Comparison of ENCODE assay signal across 8 cellular contexts in genomic region chr11:77047007-77047927, GRCh38. TPM values are rescaled to one million over a fixed set of nuclear protein-coding genes. Genes with fewer than 3 reads are reported as not detected.
A peak's percentile ranks its signal among the peaks of the same experiment; 100 is the strongest.
DNase-seq lines count a peak whose midpoint lies in the region; TF ChIP-seq lines count a peak whose summit lies in the region.

No MANE protein-coding gene starts in this region.

- intact Hi-C loops in cardiac septum (cut with DNase I) (loop anchor here (1.0 to 5.0 kb wide), 2 partner anchors 44 to 240 kb away; no protein-coding TSS in a partner anchor), uterus (cut with DNase I; ENCODE audit: low total_unique reads) (loop anchor here (5.0 kb wide), 1 partner anchor 45 kb away; no protein-coding TSS in a partner anchor)

- H3K4me3 ChIP-seq in HFF-Myc (replicated peaks; ENCODE audit: low read depth, low read length), result peak overlapping the region; percentile 38
- H3K4me3 ChIP-seq in NB4 (ENCODE audit: low read depth, low read length), result peak overlapping the region; percentile 57
- H3K4me3 ChIP-seq in SK-N-MC, result peak overlapping the region; percentile 83
- no peak overlapping the region for H3K4me3 ChIP-seq in trophoblast cell (ENCODE audit: low read depth, low read length)
- H3K4me3 ChIP-seq in uterus, result peak overlapping the region; percentile 16 to 33

- H2AFZ ChIP-seq in trophoblast cell (ENCODE audit: insufficient read depth, low read length, poor library complexity), result peak overlapping the region; percentile 83

- no peak overlapping the region for H3K14ac ChIP-seq in trophoblast cell (ENCODE audit: low read length)

- H3K79me2 ChIP-seq in trophoblast cell (ENCODE audit: control insufficient read depth, insufficient read depth, low read length, poor library complexity), result no peaks in the 10 kb centered on the region

- no peak overlapping the region for H2BK12ac ChIP-seq in trophoblast cell (ENCODE audit: low read length)

- H2AK5ac ChIP-seq in trophoblast cell (ENCODE audit: low read length), result no peak overlapping the region

- H3K27ac ChIP-seq in SK-N-MC (no peak overlapping the region), trophoblast cell (ENCODE audit: low read depth, low read length) (no peak overlapping the region), uterus (peak overlapping the region in 1 of 2 donors; percentile 21)

- no peaks in the 10 kb centered on the region for H3K36me3 ChIP-seq in SK-N-MC (ENCODE audit: insufficient read depth, low read length)
- H3K36me3 ChIP-seq in trophoblast cell (ENCODE audit: control insufficient read depth in 1 of 2, insufficient read depth in 2 of 2, low read length in 2 of 2), result no peaks in the 10 kb centered on the region
- no peaks in the 10 kb centered on the region for H3K36me3 ChIP-seq in uterus

- no peak overlapping the region for H2BK5ac ChIP-seq in trophoblast cell (ENCODE audit: low read depth, low read length, poor library complexity)

- DNase-seq in GM04504 (ENCODE audit: low read depth), result peak; percentile 85
- peak; percentile 95 for DNase-seq in HFF-Myc (ENCODE audit: extremely low read depth, low read depth)
- peak; percentile 91 for DNase-seq in NB4 (ENCODE audit: low read depth)
- peak; percentile 96 for DNase-seq in SK-N-MC (ENCODE audit: low read depth, low spot score)
- peak; percentile 62 for DNase-seq in activated naive CD8-positive, alpha-beta T cell treated with anti-CD3 and anti-CD28 coated beads, Interleukin-2, amount 50 U/mL, for 16 hours (ENCODE audit: low read depth, low spot score)
- peak; percentile 64 for DNase-seq in cardiac septum (ENCODE audit: low spot score)
- DNase-seq in trophoblast cell, result peak; percentile 88 to 98
- peak; percentile 74 to 93 for DNase-seq in uterus

- H3K4ac ChIP-seq in trophoblast cell (ENCODE audit: low read depth, low read length), result no peak overlapping the region

- TF ChIP-seq POLR2A in NB4 (IDR thresholded peaks at IDR 0.05; ENCODE audit: extremely low read depth, insufficient read length) (no peak), uterus (IDR thresholded peaks at IDR 0.05) (no peak)

- no peak overlapping the region for H4K12ac ChIP-seq in trophoblast cell (ENCODE audit: low read depth, low read length)

- peak overlapping the region; percentile 8 for H3K9ac ChIP-seq in SK-N-MC (ENCODE audit: insufficient read length)
- H3K9ac ChIP-seq in trophoblast cell (ENCODE audit: low read length), result no peak overlapping the region

- H3K27me3 ChIP-seq in trophoblast cell (ENCODE audit: insufficient read depth, low read length) (no peaks in the 10 kb centered on the region), uterus (no peaks in the 10 kb centered on the region)

- WGBS in trophoblast cell (ENCODE audit: extremely low coverage, insufficient coverage, insufficient read length), result no CpG with 5 or more reads among the region's 15 CpGs

- H4K91ac ChIP-seq in trophoblast cell (ENCODE audit: low read depth, low read length), result no peak overlapping the region

- no peak overlapping the region for H2BK120ac ChIP-seq in trophoblast cell (ENCODE audit: insufficient read depth, low read length, poor library complexity)

- H3K79me1 ChIP-seq in trophoblast cell (ENCODE audit: low read length), result no peaks in the 10 kb centered on the region

- no peak overlapping the region for H3K23ac ChIP-seq in trophoblast cell (ENCODE audit: low read length)

- no peak overlapping the region for H3K18ac ChIP-seq in trophoblast cell (ENCODE audit: low read length)

- H3K4me2 ChIP-seq in trophoblast cell (ENCODE audit: low read length), result peak overlapping the region; percentile 63

- peak; percentile 58 for TF ChIP-seq CTCF in HFF-Myc (IDR thresholded peaks at IDR 0.05; ENCODE audit: low read depth, low read length, missing control alignments)
- TF ChIP-seq CTCF in NB4 (IDR thresholded peaks at IDR 0.05; ENCODE audit: low read depth, low read length), result peak; percentile 59
- peak; percentile 68 to 89 (median 81) for TF ChIP-seq CTCF in uterus (IDR thresholded peaks at IDR 0.05)

- no peaks in the 10 kb centered on the region for H3K9me3 ChIP-seq in SK-N-MC (ENCODE audit: low read depth, low read length)
- H3K9me3 ChIP-seq in trophoblast cell (ENCODE audit: insufficient read depth, low read depth, low read length), result no peaks in the 10 kb centered on the region
- H3K9me3 ChIP-seq in uterus, result no peaks in the 10 kb centered on the region

- peak overlapping the region; percentile 48 for H4K8ac ChIP-seq in trophoblast cell (ENCODE audit: low read depth, low read length)

- peaks cover 5 to 6% of the 10 kb centered on the region in 2 experiments for H3K4me1 ChIP-seq in trophoblast cell (ENCODE audit: control insufficient read depth in 1 of 2, insufficient read depth in 2 of 2, low read length in 2 of 2)
- peaks cover 0 to 3% of the 10 kb centered on the region in 2 donors for H3K4me1 ChIP-seq in uterus

RNA-seq across cellular contexts. Expression of gene B3GNT6, which starts 13.1 kb away (rescaled TPM):
- total RNA-seq in cardiac septum (not detected), uterus (under 1 TPM in 1 of 4 donors, not detected in 3; under 0.01 TPM)
- 0.01 TPM in 2 replicates for polyA plus RNA-seq in trophoblast cell (2013)

RNA-seq across cellular contexts. Expression of gene CAPN5, which starts 19.5 kb away (rescaled TPM):
- total RNA-seq in cardiac septum, result 4.0 TPM
- 5.7 and 5.9 TPM in 2 replicates for polyA plus RNA-seq in trophoblast cell (2013)
- total RNA-seq in uterus, result 10 to 100 TPM in 2 of 4 donors, 1 to 10 TPM in 2; 1.8 to 16.6 (median 8.0) TPM

RNA-seq across cellular contexts. Expression of gene OMP, which starts 55.4 kb away (rescaled TPM):
- total RNA-seq in cardiac septum (not detected), uterus (1 to 10 TPM in 2 of 4 donors, not detected in 2; 1.0 to 2.1 TPM)
- polyA plus RNA-seq in trophoblast cell (2013), result not detected in 2 replicates
